Comparison of ENCODE assay signal across 11 cellular contexts in the genomic region with DNA sequence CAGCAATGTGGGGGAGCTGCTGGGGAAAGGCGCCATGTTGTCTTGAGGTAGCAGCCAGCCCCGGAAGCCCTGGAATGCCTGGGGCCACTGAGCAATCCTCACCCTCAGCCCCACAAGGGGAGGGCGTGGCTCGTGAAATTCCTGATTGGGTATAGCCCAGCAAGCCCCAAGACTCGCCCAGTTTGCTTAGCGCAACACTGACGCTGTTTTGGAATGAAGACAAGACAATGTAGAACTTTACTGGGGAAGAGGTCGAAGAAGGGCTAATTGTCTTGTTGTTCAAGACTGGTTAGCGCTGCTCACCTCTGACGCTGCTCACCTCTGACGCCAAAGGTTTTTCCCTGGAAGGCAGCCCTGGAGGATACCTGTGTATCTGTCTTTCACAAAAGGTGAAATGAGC. TPM values are rescaled to one million over a fixed set of nuclear protein-coding genes. Genes with fewer than 3 reads are reported as not detected.
DNase-seq lines count a peak whose midpoint lies in the region; ATAC-seq lines count a peak whose summit lies in the region.
"Had no signal": no experiment of that assay in that cellular context is flagged by ENCODE, and none has a peak within 500 bp of the region (broad histone marks: within the 10 kb centered on the region; RNA-seq: fewer than 3 reads in every experiment).

No MANE protein-coding gene starts in this region.

- peaks cover 0 to 6% of the 10 kb centered on the region in 2 donors for H3K36me3 ChIP-seq in esophagus (ENCODE audit: control insufficient read depth in 2 of 2, insufficient read depth in 2 of 2, low read length in 1 of 2)

- peaks cover 0 to 25% of the 10 kb centered on the region in 2 donors for H3K4me1 ChIP-seq in esophagus (ENCODE audit: control insufficient read depth in 2 of 2, insufficient read depth in 2 of 2, low read length in 1 of 2)

- H3K4me3 ChIP-seq in esophagus (ENCODE audit: low read depth in 1 of 2, low read length in 2 of 2) = no peak overlapping the region
- H3K4me3 ChIP-seq: tibial artery had no signal

- peak overlapping the region; percentile 6 to 78 for H3K27ac ChIP-seq in esophagus (ENCODE audit: low read depth in 2 of 2, low read length in 1 of 2)
- H3K27ac ChIP-seq: tibial artery had no signal

- no peaks in the 10 kb centered on the region for H3K27me3 ChIP-seq in esophagus (ENCODE audit: control insufficient read depth in 1 of 2, insufficient read depth in 2 of 2, low read length in 2 of 2)
- H3K27me3 ChIP-seq: tibial artery had no signal

- ATAC-seq in sciatic nerve = peak; percentile 87
- no peak for ATAC-seq in HG02885 (IDR thresholded peaks at IDR 0.05; ENCODE audit: poor library complexity, unreplicated experiment)

- intact Hi-C loops in sciatic nerve (cut with DNase I) = loop anchor here (10.0 kb wide), 1 partner anchor 48 kb away; the partner anchor contains the start of gene ST3GAL4

- DNase-seq in ELF-1 (ENCODE audit: low read depth, low spot score) (peak; percentile 93), NCI-H460 (ENCODE audit: extremely low read depth, low read depth) (peak; percentile 91), sciatic nerve (ENCODE audit: low spot score) (no peak), DMS153 (lab: John Stamatoyannopoulos, UW) (no peak), globus pallidus (ENCODE audit: low spot score) (no peak)
- DNase-seq in stimulated activated CD4-positive, alpha-beta T cell treated with anti-CD3 and anti-CD28 coated beads, Interleukin-15, amount 100 ng/mL, for 24 hours = no peak
- DNase-seq: DND-41, NCI-H2081, tibial artery had no signal

- no peaks in the 10 kb centered on the region for H3K9me3 ChIP-seq in esophagus (ENCODE audit: control insufficient read depth in 2 of 2, insufficient read depth in 1 of 2, low read depth in 1 of 2, low read length in 1 of 2)
- H3K9me3 ChIP-seq: tibial artery had no signal

- WGBS in esophagus, 2 donors = 52 to 64% methylated on average over 11 of the region's 11 CpGs

RNA-seq across cellular contexts. Expression of gene ST3GAL4, which starts 47.6 kb away (rescaled TPM):
- total RNA-seq in NCI-H460 (2014; rRNA removed; shearing (Covaris generic)) = 22.3 and 31.3 TPM in 2 replicates
- 34.9 and 41.7 TPM in 2 replicates for polyA plus RNA-seq in NCI-H460 (2014; cell fraction: nucleus; rRNA removed)
- polyA plus RNA-seq in esophagus = 100 to 1,000 TPM in 1 of 2 donors, 10 to 100 TPM in 1; 78.9 to 107 TPM
- total RNA-seq in sciatic nerve = 72.4 TPM

Comparison
In these comparisons a context has a peak if more than half of its experiments do, and no peak if none do; other contexts are left out.
1. DNase-seq: peak in ELF-1 (single experiment) and NCI-H460 (single experiment); none in sciatic nerve (single experiment), stimulated activated CD4-positive, alpha-beta T cell treated with anti-CD3 and anti-CD28 coated beads, Interleukin-15, amount 100 ng/mL, for 24 hours (single experiment), DMS153 (single experiment) and globus pallidus (single experiment).